In the genomic region with DNA sequence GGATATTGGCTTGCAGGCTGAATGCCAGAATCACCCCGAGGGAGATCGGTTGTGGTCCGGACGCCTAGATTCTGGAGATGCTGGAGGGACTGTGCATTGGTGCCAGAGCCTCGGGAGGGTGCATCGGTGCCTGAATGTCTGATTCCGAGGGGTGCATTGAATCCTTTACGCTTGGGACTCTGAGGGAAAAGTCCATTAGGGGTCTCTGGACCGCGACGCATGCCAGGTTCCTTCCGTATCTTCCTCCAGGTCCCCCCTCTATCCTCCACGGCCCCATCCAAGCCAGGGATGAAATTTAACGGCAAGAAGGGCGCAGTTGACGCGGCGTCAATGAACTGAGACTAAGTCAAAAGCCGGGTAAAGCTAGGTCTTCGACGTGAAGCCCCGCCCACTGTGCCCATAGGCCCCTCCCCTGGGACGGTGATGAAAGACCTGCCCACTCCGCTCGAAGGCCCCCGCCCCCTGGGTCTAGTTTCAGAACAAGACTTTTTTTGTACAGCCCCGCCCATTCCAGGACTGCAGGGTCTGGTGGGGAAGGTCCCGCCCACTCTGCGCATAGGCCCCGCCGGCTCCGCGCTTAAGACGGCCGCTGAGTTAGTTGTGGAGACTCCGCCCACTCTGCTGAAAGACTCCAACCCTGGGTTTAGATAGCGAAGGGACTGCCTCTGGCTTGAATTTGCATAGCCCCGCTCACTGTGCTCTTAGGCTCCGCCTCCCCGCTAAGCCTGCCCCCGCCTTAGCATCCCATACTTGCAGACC, we compare ENCODE assay signal across 1 cellular context.
TF ChIP-seq lines count a peak whose summit lies in the region.

No MANE protein-coding gene starts in this region.

TF ChIP-seq in liver, 16 proteins besides CTCF, POLR2A, EP300 and RAD21 (continued from another document):
- TF ChIP-seq, protein P1, sequence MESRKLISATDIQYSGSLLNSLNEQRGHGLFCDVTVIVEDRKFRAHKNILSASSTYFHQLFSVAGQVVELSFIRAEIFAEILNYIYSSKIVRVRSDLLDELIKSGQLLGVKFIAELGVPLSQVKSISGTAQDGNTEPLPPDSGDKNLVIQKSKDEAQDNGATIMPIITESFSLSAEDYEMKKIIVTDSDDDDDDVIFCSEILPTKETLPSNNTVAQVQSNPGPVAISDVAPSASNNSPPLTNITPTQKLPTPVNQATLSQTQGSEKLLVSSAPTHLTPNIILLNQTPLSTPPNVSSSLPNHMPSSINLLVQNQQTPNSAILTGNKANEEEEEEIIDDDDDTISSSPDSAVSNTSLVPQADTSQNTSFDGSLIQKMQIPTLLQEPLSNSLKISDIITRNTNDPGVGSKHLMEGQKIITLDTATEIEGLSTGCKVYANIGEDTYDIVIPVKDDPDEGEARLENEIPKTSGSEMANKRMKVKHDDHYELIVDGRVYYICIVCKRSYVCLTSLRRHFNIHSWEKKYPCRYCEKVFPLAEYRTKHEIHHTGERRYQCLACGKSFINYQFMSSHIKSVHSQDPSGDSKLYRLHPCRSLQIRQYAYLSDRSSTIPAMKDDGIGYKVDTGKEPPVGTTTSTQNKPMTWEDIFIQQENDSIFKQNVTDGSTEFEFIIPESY (IDR thresholded peaks at IDR 0.05): peak; percentile 31
- TF ChIP-seq, protein P2, sequence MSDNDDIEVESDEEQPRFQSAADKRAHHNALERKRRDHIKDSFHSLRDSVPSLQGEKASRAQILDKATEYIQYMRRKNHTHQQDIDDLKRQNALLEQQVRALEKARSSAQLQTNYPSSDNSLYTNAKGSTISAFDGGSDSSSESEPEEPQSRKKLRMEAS (IDR thresholded peaks at IDR 0.05): no peak
- TF ChIP-seq FOXA1 (IDR thresholded peaks at IDR 0.05) (no peak), TAF1 (conservative IDR thresholded peaks at IDR 0.05) (no peak), FOXA2 (IDR thresholded peaks at IDR 0.05) (no peak), YY1 (IDR thresholded peaks at IDR 0.05) (peak; percentile 52), JUND (IDR thresholded peaks at IDR 0.05) (peak in 1 of 2 donors; percentile 50), NR2F2 (IDR thresholded peaks at IDR 0.05) (no peak)
